In genomic region chr16:2963611-2964415, GRCh38 we compare ENCODE assay signal across 8 cellular contexts. TPM values are rescaled to one million over a fixed set of nuclear protein-coding genes. Genes with fewer than 3 reads are reported as not detected.
DNase-seq lines count a peak whose midpoint lies in the region; ATAC-seq and TF ChIP-seq lines count a peak whose summit lies in the region.

A gene with protein sequence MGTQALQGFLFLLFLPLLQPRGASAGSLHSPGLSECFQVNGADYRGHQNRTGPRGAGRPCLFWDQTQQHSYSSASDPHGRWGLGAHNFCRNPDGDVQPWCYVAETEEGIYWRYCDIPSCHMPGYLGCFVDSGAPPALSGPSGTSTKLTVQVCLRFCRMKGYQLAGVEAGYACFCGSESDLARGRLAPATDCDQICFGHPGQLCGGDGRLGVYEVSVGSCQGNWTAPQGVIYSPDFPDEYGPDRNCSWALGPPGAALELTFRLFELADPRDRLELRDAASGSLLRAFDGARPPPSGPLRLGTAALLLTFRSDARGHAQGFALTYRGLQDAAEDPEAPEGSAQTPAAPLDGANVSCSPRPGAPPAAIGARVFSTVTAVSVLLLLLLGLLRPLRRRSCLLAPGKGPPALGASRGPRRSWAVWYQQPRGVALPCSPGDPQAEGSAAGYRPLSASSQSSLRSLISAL (plus strand): TSS chr16:2964275. CDS start chr16:2964521, 246 bp downstream.

- H3K9me2 ChIP-seq in Loucy (replicated peaks; ENCODE audit: low read depth, low read length): no peaks in the 10 kb centered on the region

- H3K27me3 Mint-ChIP-seq in T-helper 2 cell treated with Interferon-gamma antibody and Interleukin-4, amounts not matched to agents 5 μg/mL and 100 μg/mL, for 36 hours (ENCODE audit: low read depth): peaks cover 37% of the 10 kb centered on the region
- peaks cover 52% of the 10 kb centered on the region for H3K27me3 Mint-ChIP-seq in endodermal cell (ENCODE audit: insufficient read depth)

- TF ChIP-seq CTCF in Loucy (conservative IDR thresholded peaks at IDR 0.05; ENCODE audit: low read length) (no peak), endodermal cell (conservative IDR thresholded peaks at IDR 0.05) (no peak), prostate gland (IDR thresholded peaks at IDR 0.05) (no peak)

- TF ChIP-seq POLR2A in prostate gland (IDR thresholded peaks at IDR 0.05): no peak

- no peaks in the 10 kb centered on the region for H3K36me3 Mint-ChIP-seq in T-helper 2 cell treated with Interferon-gamma antibody and Interleukin-4, amounts not matched to agents 5 μg/mL and 100 μg/mL, for 36 hours (ENCODE audit: low read depth)
- peaks cover 4% of the 10 kb centered on the region for H3K36me3 Mint-ChIP-seq in endodermal cell (ENCODE audit: low read depth)

- H3K27ac ChIP-seq in endodermal cell (ENCODE audit: low read depth, low read length): no peak within 1 kb of the TSS
- no peak within 1 kb of the TSS for H3K27ac ChIP-seq in prostate gland

- no peaks in the 10 kb centered on the region for H3K9me3 Mint-ChIP-seq in T-helper 2 cell treated with Interferon-gamma antibody and Interleukin-4, amounts not matched to agents 5 μg/mL and 100 μg/mL, for 36 hours
- H3K9me3 Mint-ChIP-seq in endodermal cell: no peaks in the 10 kb centered on the region

- intact Hi-C loops in prostate gland (cut with DNase I): no loop called here

- H3K36me3 ChIP-seq in Loucy (ENCODE audit: insufficient read depth, low read length) (no peaks in the 10 kb centered on the region), endodermal cell (ENCODE audit: control insufficient read depth, insufficient read depth, low read length) (no peaks in the 10 kb centered on the region), prostate gland (no peaks in the 10 kb centered on the region)

- H3K9me3 ChIP-seq in Loucy (ENCODE audit: insufficient read depth, low read depth, low read length): no peaks in the 10 kb centered on the region
- H3K9me3 ChIP-seq in endodermal cell (ENCODE audit: control insufficient read depth, low read length): no peaks in the 10 kb centered on the region
- H3K9me3 ChIP-seq in prostate gland: no peaks in the 10 kb centered on the region

- peak; percentile 66 for DNase-seq in NCI-H1436 (lab: John Stamatoyannopoulos, UW)
- no peak for DNase-seq in NCI-H1436 treated with DMSO at 0.1 percent for 48 hours (lab: John Stamatoyannopoulos, UW)
- peak; percentile 40 for DNase-seq in T-helper 2 cell treated with Interferon-gamma antibody and Interleukin-4, amounts not matched to agents 5 μg/mL and 100 μg/mL, for 36 hours (ENCODE audit: low spot score)
- peak; percentile 93 for DNase-seq in endodermal cell
- no peak for DNase-seq in prostate gland (ENCODE audit: low spot score)
- no peak for DNase-seq in medulla oblongata (ENCODE audit: extremely low spot score)

- H3F3A ChIP-seq in Loucy (ENCODE audit: low read depth): no peaks in the 10 kb centered on the region

- WGBS in endodermal cell (ENCODE audit: insufficient coverage in 1 of 2, insufficient read length in 1 of 2), 2 experiments: 0% methylated on average over 32 to 64 of the region's 64 CpGs
- WGBS in prostate gland: under 1% methylated on average over 64 of the region's 64 CpGs

- peak within 1 kb of the TSS; percentile 74 for H3K4me2 ChIP-seq in Loucy (ENCODE audit: low read depth, low read length, poor library complexity, severe bottlenecking)

- peak within 1 kb of the TSS; percentile 64; the same call in 1 of the 2 replicates for H2AFZ ChIP-seq in Loucy (ENCODE audit: low read length)

- peak within 1 kb of the TSS; percentile 66 for H3K4me3 ChIP-seq in Loucy (ENCODE audit: low read length, poor library complexity, severe bottlenecking)
- H3K4me3 ChIP-seq in endodermal cell (ENCODE audit: low read length): peak within 1 kb of the TSS; percentile 88
- H3K4me3 ChIP-seq in prostate gland: peak within 1 kb of the TSS; percentile 4 to 26

- H3K4me1 Mint-ChIP-seq in T-helper 2 cell treated with Interferon-gamma antibody and Interleukin-4, amounts not matched to agents 5 μg/mL and 100 μg/mL, for 36 hours (ENCODE audit: low read depth): peaks cover 8% of the 10 kb centered on the region
- H3K4me1 Mint-ChIP-seq in endodermal cell: peaks cover 2% of the 10 kb centered on the region

- H3K4me1 ChIP-seq in Loucy (ENCODE audit: insufficient read depth, low read length, poor library complexity, severe bottlenecking): no peaks in the 10 kb centered on the region
- H3K4me1 ChIP-seq in endodermal cell (ENCODE audit: control insufficient read depth, insufficient read depth, low read length): peaks cover 5% of the 10 kb centered on the region
- peaks cover 18% of the 10 kb centered on the region for H3K4me1 ChIP-seq in prostate gland (replicated peaks)

- H3K27ac Mint-ChIP-seq in T-helper 2 cell treated with Interferon-gamma antibody and Interleukin-4, amounts not matched to agents 5 μg/mL and 100 μg/mL, for 36 hours: no peak within 1 kb of the TSS
- peak within 1 kb of the TSS; percentile 46 for H3K27ac Mint-ChIP-seq in endodermal cell

- H3K4me3 Mint-ChIP-seq in T-helper 2 cell treated with Interferon-gamma antibody and Interleukin-4, amounts not matched to agents 5 μg/mL and 100 μg/mL, for 36 hours: peak within 1 kb of the TSS; percentile 79
- peak within 1 kb of the TSS; percentile 68 for H3K4me3 Mint-ChIP-seq in endodermal cell

- H3K79me2 ChIP-seq in Loucy (ENCODE audit: insufficient read depth, low read length): no peaks in the 10 kb centered on the region

- H3K9ac ChIP-seq in Loucy (ENCODE audit: low read depth, low read length, poor library complexity, severe bottlenecking): no peak within 1 kb of the TSS
- peak within 1 kb of the TSS; percentile 20 for H3K9ac ChIP-seq in endodermal cell (ENCODE audit: extremely low read depth, low read length, poor library complexity, severe bottlenecking)

- no peak for ATAC-seq in HG03378 (IDR thresholded peaks at IDR 0.05; ENCODE audit: unreplicated experiment)

- H4K20me1 ChIP-seq in Loucy (ENCODE audit: insufficient read depth, low read length, poor library complexity, severe bottlenecking): no peaks in the 10 kb centered on the region

- H3K27me3 ChIP-seq in Loucy (ENCODE audit: insufficient read depth, low read length, poor library complexity, severe bottlenecking) (no peaks in the 10 kb centered on the region), endodermal cell (ENCODE audit: control insufficient read depth, insufficient read depth, low read length, poor library complexity, severe bottlenecking) (peaks cover 4% of the 10 kb centered on the region), prostate gland (replicated peaks; ENCODE audit: insufficient read depth) (no peaks in the 10 kb centered on the region)

RNA-seq across cellular contexts. Expression of the gene that starts here (rescaled TPM):
- 1 to 10 TPM; 5.0 to 8.4 TPM for total RNA-seq in endodermal cell
- 2.5 TPM for polyA plus RNA-seq in endodermal cell (2013, experiment 1 of 2)
- 3.9 TPM for polyA plus RNA-seq in endodermal cell (2013, experiment 2 of 2)
- 1 to 10 TPM; 1.4 to 4.0 TPM for total RNA-seq in prostate gland

Comparison
In these comparisons a context has a peak if more than half of its experiments do, and no peak if none do; other contexts are left out.
1. DNase-seq: peak in NCI-H1436 (single experiment), T-helper 2 cell treated with Interferon-gamma antibody and Interleukin-4, amounts not matched to agents 5 μg/mL and 100 μg/mL, for 36 hours (single experiment) and endodermal cell (single experiment); none in NCI-H1436 treated with DMSO at 0.1 percent for 48 hours (single experiment), prostate gland (single experiment) and medulla oblongata (single experiment).
2. H3K4me3 ChIP-seq: peak in every context shown above with its lines; median percentile 88 in endodermal cell; 66 in Loucy; 15 in prostate gland.